Comparison of ENCODE assay signal across 1 cellular context in genomic region chr6:3456794-3457709, GRCh38.
TF ChIP-seq lines count a peak whose summit lies in the region.

A gene with protein sequence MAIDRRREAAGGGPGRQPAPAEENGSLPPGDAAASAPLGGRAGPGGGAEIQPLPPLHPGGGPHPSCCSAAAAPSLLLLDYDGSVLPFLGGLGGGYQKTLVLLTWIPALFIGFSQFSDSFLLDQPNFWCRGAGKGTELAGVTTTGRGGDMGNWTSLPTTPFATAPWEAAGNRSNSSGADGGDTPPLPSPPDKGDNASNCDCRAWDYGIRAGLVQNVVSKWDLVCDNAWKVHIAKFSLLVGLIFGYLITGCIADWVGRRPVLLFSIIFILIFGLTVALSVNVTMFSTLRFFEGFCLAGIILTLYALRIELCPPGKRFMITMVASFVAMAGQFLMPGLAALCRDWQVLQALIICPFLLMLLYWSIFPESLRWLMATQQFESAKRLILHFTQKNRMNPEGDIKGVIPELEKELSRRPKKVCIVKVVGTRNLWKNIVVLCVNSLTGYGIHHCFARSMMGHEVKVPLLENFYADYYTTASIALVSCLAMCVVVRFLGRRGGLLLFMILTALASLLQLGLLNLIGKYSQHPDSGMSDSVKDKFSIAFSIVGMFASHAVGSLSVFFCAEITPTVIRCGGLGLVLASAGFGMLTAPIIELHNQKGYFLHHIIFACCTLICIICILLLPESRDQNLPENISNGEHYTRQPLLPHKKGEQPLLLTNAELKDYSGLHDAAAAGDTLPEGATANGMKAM (minus strand): TSS chr6:3457050. CDS start chr6:3456559, 491 bp downstream.

TF ChIP-seq in HepG2, 621 proteins besides CTCF, POLR2A, EP300 and RAD21 (continued from another document and continues in another):
- TF ChIP-seq ZHX1 (CRISPR knock-in tag; IDR thresholded peaks at IDR 0.05; ENCODE audit: low read depth), result no peak; the same call in 1 of the 2 replicates
- peak; percentile 67; the same call in 1 of the 2 replicates for TF ChIP-seq CBFB (CRISPR knock-in tag; IDR thresholded peaks at IDR 0.05)
- no peak for TF ChIP-seq MEIS1 (CRISPR knock-in tag; IDR thresholded peaks at IDR 0.05; ENCODE audit: borderline replicate concordance)
- no peak for TF ChIP-seq YEATS2 (CRISPR knock-in tag; IDR thresholded peaks at IDR 0.05; ENCODE audit: borderline replicate concordance)
- TF ChIP-seq CCDC6 (CRISPR knock-in tag; IDR thresholded peaks at IDR 0.05), result peak; percentile 85; the same call in 1 of the 2 replicates
- no peak for TF ChIP-seq KDM4B (CRISPR knock-in tag; IDR thresholded peaks at IDR 0.05)
- no peak for TF ChIP-seq PAF1 (CRISPR knock-in tag; IDR thresholded peaks at IDR 0.05)
- TF ChIP-seq, protein P1, sequence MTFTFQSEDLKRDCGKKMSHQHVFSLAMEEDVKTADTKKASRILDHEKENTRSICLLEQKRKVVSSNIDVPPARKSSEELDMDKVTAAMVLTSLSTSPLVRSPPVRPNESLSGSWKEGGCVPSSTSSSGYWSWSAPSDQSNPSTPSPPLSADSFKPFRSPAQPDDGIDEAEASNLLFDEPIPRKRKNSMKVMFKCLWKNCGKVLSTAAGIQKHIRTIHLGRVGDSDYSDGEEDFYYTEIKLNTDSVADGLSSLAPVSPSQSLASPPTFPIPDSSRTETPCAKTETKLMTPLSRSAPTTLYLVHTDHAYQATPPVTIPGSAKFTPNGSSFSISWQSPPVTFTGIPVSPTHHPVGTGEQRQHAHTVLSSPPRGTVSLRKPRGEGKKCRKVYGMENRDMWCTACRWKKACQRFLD (CRISPR knock-in tag; IDR thresholded peaks at IDR 0.05; ENCODE audit: borderline replicate concordance), result no peak
- no peak for TF ChIP-seq ELF4 (CRISPR knock-in tag; IDR thresholded peaks at IDR 0.05; ENCODE audit: borderline replicate concordance)
- no peak for TF ChIP-seq ZNF383 (CRISPR knock-in tag; IDR thresholded peaks at IDR 0.05; ENCODE audit: borderline replicate concordance)
- peak; percentile 30; the same call in 1 of the 2 replicates for TF ChIP-seq TFAP4 (IDR thresholded peaks at IDR 0.05; ENCODE audit: borderline replicate concordance, low read depth)
- TF ChIP-seq SRSF9 (IDR thresholded peaks at IDR 0.05; ENCODE audit: borderline replicate concordance, insufficient read depth, low read depth, low read length, poor library complexity, severe bottlenecking), result no peak
- TF ChIP-seq ISL2 (CRISPR knock-in tag; IDR thresholded peaks at IDR 0.05), result 0 out of 2 replicates have a peak, but pooled peaks have one; percentile 27
- peak; percentile 49 for TF ChIP-seq ZNF724P (CRISPR knock-in tag; IDR thresholded peaks at IDR 0.05; ENCODE audit: borderline replicate concordance)
- TF ChIP-seq, protein P2, sequence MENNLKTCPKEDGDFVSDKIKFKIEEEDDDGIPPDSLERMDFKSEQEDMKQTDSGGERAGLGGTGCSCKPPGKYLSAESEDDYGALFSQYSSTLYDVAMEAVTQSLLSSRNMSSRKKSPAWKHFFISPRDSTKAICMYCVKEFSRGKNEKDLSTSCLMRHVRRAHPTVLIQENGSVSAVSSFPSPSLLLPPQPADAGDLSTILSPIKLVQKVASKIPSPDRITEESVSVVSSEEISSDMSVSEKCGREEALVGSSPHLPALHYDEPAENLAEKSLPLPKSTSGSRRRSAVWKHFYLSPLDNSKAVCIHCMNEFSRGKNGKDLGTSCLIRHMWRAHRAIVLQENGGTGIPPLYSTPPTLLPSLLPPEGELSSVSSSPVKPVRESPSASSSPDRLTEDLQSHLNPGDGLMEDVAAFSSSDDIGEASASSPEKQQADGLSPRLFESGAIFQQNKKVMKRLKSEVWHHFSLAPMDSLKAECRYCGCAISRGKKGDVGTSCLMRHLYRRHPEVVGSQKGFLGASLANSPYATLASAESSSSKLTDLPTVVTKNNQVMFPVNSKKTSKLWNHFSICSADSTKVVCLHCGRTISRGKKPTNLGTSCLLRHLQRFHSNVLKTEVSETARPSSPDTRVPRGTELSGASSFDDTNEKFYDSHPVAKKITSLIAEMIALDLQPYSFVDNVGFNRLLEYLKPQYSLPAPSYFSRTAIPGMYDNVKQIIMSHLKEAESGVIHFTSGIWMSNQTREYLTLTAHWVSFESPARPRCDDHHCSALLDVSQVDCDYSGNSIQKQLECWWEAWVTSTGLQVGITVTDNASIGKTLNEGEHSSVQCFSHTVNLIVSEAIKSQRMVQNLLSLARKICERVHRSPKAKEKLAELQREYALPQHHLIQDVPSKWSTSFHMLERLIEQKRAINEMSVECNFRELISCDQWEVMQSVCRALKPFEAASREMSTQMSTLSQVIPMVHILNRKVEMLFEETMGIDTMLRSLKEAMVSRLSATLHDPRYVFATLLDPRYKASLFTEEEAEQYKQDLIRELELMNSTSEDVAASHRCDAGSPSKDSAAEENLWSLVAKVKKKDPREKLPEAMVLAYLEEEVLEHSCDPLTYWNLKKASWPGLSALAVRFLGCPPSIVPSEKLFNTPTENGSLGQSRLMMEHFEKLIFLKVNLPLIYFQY (CRISPR knock-in tag; IDR thresholded peaks at IDR 0.05; ENCODE audit: borderline replicate concordance), result 0 out of 2 replicates have a peak, but pooled peaks have one; percentile 39
- peak; percentile 72; the same call in 1 of the 2 replicates for TF ChIP-seq ZSCAN20 (CRISPR knock-in tag; IDR thresholded peaks at IDR 0.05; ENCODE audit: borderline replicate concordance)
- no peak for TF ChIP-seq BATF2 (CRISPR knock-in tag; IDR thresholded peaks at IDR 0.05)
- TF ChIP-seq, protein P3, sequence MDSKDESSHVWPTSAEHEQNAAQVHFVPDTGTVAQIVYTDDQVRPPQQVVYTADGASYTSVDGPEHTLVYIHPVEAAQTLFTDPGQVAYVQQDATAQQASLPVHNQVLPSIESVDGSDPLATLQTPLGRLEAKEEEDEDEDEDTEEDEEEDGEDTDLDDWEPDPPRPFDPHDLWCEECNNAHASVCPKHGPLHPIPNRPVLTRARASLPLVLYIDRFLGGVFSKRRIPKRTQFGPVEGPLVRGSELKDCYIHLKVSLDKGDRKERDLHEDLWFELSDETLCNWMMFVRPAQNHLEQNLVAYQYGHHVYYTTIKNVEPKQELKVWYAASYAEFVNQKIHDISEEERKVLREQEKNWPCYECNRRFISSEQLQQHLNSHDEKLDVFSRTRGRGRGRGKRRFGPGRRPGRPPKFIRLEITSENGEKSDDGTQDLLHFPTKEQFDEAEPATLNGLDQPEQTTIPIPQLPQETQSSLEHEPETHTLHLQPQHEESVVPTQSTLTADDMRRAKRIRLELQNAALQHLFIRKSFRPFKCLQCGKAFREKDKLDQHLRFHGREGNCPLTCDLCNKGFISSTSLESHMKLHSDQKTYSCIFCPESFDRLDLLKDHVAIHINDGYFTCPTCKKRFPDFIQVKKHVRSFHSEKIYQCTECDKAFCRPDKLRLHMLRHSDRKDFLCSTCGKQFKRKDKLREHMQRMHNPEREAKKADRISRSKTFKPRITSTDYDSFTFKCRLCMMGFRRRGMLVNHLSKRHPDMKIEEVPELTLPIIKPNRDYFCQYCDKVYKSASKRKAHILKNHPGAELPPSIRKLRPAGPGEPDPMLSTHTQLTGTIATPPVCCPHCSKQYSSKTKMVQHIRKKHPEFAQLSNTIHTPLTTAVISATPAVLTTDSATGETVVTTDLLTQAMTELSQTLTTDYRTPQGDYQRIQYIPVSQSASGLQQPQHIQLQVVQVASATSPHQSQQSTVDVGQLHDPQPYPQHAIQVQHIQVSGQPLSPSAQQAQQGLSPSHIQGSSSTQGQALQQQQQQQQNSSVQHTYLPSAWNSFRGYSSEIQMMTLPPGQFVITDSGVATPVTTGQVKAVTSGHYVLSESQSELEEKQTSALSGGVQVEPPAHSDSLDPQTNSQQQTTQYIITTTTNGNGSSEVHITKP (CRISPR knock-in tag; IDR thresholded peaks at IDR 0.05; ENCODE audit: low read depth), result no peak
- peak; percentile 32; the same call in 1 of the 2 replicates for TF ChIP-seq ZBTB33 (CRISPR knock-in tag; IDR thresholded peaks at IDR 0.05)
- TF ChIP-seq, protein P4, sequence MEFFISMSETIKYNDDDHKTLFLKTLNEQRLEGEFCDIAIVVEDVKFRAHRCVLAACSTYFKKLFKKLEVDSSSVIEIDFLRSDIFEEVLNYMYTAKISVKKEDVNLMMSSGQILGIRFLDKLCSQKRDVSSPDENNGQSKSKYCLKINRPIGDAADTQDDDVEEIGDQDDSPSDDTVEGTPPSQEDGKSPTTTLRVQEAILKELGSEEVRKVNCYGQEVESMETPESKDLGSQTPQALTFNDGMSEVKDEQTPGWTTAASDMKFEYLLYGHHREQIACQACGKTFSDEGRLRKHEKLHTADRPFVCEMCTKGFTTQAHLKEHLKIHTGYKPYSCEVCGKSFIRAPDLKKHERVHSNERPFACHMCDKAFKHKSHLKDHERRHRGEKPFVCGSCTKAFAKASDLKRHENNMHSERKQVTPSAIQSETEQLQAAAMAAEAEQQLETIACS (CRISPR knock-in tag; IDR thresholded peaks at IDR 0.05), result 0 out of 2 replicates have a peak, but pooled peaks have one; percentile 25
- TF ChIP-seq ZNF263 (CRISPR knock-in tag; IDR thresholded peaks at IDR 0.05), result peak; percentile 98
- peak; percentile 51 for TF ChIP-seq HNRNPLL (IDR thresholded peaks at IDR 0.05; ENCODE audit: low read depth, low read length, poor library complexity, severe bottlenecking)
- peak; percentile 85 for TF ChIP-seq HDAC1 (CRISPR knock-in tag; IDR thresholded peaks at IDR 0.05)
- no peak for TF ChIP-seq JDP2 (CRISPR knock-in tag; IDR thresholded peaks at IDR 0.05; ENCODE audit: borderline replicate concordance)
- TF ChIP-seq, protein P5, sequence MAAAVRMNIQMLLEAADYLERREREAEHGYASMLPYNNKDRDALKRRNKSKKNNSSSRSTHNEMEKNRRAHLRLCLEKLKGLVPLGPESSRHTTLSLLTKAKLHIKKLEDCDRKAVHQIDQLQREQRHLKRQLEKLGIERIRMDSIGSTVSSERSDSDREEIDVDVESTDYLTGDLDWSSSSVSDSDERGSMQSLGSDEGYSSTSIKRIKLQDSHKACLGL (CRISPR knock-in tag; IDR thresholded peaks at IDR 0.05), result no peak
- no peak for TF ChIP-seq THAP9 (CRISPR knock-in tag; IDR thresholded peaks at IDR 0.05; ENCODE audit: borderline replicate concordance)
